12 cellular contexts compared by ENCODE assay signal in genomic region chr9:87193925-87194380, GRCh38.
A peak's percentile ranks its signal among the peaks of the same experiment; 100 is the strongest.
DNase-seq lines count a peak whose midpoint lies in the region; ATAC-seq and TF ChIP-seq lines count a peak whose summit lies in the region.
"Had no signal": no experiment of that assay in that cellular context is flagged by ENCODE, and none has a peak within 500 bp of the region (broad histone marks: within the 10 kb centered on the region; RNA-seq: fewer than 3 reads in every experiment).

No MANE protein-coding gene starts in this region.

- H3K79me2 ChIP-seq in fibroblast of lung (ENCODE audit: control insufficient read depth, insufficient read depth, low read length) (no peaks in the 10 kb centered on the region), osteoblast (ENCODE audit: insufficient read depth, low read length) (no peaks in the 10 kb centered on the region)

- peaks cover 26% of the 10 kb centered on the region for H3K4me1 ChIP-seq in RWPE2 (ENCODE audit: insufficient read depth, poor library complexity, severe bottlenecking)
- H3K4me1 ChIP-seq in fibroblast of lung (ENCODE audit: control insufficient read depth, extremely low read depth, insufficient read depth, low read length): peaks cover 8% of the 10 kb centered on the region
- H3K4me1 ChIP-seq in osteoblast (ENCODE audit: insufficient read depth, low read length): peaks cover 28% of the 10 kb centered on the region

- DNase-seq in AG08396 (ENCODE audit: low spot score): peak; percentile 64
- DNase-seq in RWPE2 (ENCODE audit: low spot score): no peak
- peak; percentile 91 to 93 for DNase-seq in fibroblast of lung (ENCODE audit: low read depth in 2 of 2)
- no peak for DNase-seq in osteoblast (ENCODE audit: insufficient read length, low spot score, missing footprints)
- no peak for DNase-seq in NCI-H2171 treated with DMSO at 0.1 percent for 48 hours (lab: John Stamatoyannopoulos, UW)
- DNase-seq in stimulated activated CD4-positive, alpha-beta T cell treated with anti-CD3 and anti-CD28 coated beads, Interleukin-4, amount 100 ng/mL, for 4 hours: no peak
- DNase-seq: activated naive CD8-positive, alpha-beta T cell treated with anti-CD3 and anti-CD28 coated beads, Interleukin-2, amount 10 ng/mL, durations not matched to agents 7 days and 5 days; NCI-H1930; stimulated activated CD4-positive, alpha-beta T cell treated with anti-CD3 and anti-CD28 coated beads, Interleukin-4, amount 100 ng/mL, for 1 hour; stomach had no signal

- H3K9ac ChIP-seq in fibroblast of lung (ENCODE audit: insufficient read depth, low read length): no peak overlapping the region

- H3K9me3 ChIP-seq in RWPE2 (ENCODE audit: severe bottlenecking) (no peaks in the 10 kb centered on the region), fibroblast of lung (ENCODE audit: control insufficient read depth, insufficient read depth, low read depth, low read length) (no peaks in the 10 kb centered on the region), osteoblast (ENCODE audit: low read depth, low read length) (no peaks in the 10 kb centered on the region)
- H3K9me3 ChIP-seq: stomach had no signal

- H3K4me2 ChIP-seq in fibroblast of lung (ENCODE audit: extremely low read depth, insufficient read depth, low read length) (peak overlapping the region; percentile 72), osteoblast (ENCODE audit: insufficient read depth, low read length) (peak overlapping the region; percentile 63)

- H3K27me3 ChIP-seq in RWPE2 (ENCODE audit: insufficient read depth, poor library complexity, severe bottlenecking) (no peaks in the 10 kb centered on the region), fibroblast of lung (ENCODE audit: control insufficient read depth, insufficient read depth, low read length) (no peaks in the 10 kb centered on the region), osteoblast (ENCODE audit: insufficient read depth, low read length) (no peaks in the 10 kb centered on the region)

- ATAC-seq in RWPE2 (ENCODE audit: low read depth): peak; percentile 40
- ATAC-seq in HG02798 (IDR thresholded peaks at IDR 0.05; ENCODE audit: poor library complexity, unreplicated experiment): no peak
- no peak for ATAC-seq in HG03159 (IDR thresholded peaks at IDR 0.05; ENCODE audit: unreplicated experiment)

- H4K20me1 ChIP-seq in fibroblast of lung (ENCODE audit: control insufficient read depth, extremely low read depth, insufficient read depth, low read length) (no peaks in the 10 kb centered on the region), osteoblast (ENCODE audit: insufficient read depth, low read length) (no peaks in the 10 kb centered on the region)

- no peak for TF ChIP-seq CTCF in RWPE2 (IDR thresholded peaks at IDR 0.05; ENCODE audit: poor library complexity, severe bottlenecking)
- TF ChIP-seq CTCF in fibroblast of lung (conservative IDR thresholded peaks at IDR 0.05 in 1 of 2, IDR thresholded peaks at IDR 0.05 in 1 of 2; ENCODE audit: low read depth in 1 of 2, low read length in 2 of 2): no peak
- TF ChIP-seq CTCF in osteoblast (IDR thresholded peaks at IDR 0.05; ENCODE audit: extremely low read depth, low read depth, low read length): no peak

- no peak overlapping the region for H2AFZ ChIP-seq in fibroblast of lung (ENCODE audit: low read length)
- peak overlapping the region; percentile 16 for H2AFZ ChIP-seq in osteoblast (ENCODE audit: low read length)

- H3K4me3 ChIP-seq in RWPE2 (ENCODE audit: severe bottlenecking) (no peak overlapping the region), fibroblast of lung (replicated peaks in 1 of 4; ENCODE audit: control extremely low read depth in 1 of 4, insufficient read depth in 1 of 4, low read depth in 3 of 4, low read length in 4 of 4) (no peak overlapping the region), osteoblast (ENCODE audit: insufficient read depth, low read length) (peak overlapping the region; percentile 2)
- H3K4me3 ChIP-seq: stomach had no signal

- peak overlapping the region; percentile 50 for H3K27ac ChIP-seq in RWPE2 (ENCODE audit: poor library complexity, severe bottlenecking)
- H3K27ac ChIP-seq in fibroblast of lung (ENCODE audit: insufficient read depth, low read length): peak overlapping the region; percentile 71
- peak overlapping the region; percentile 83 for H3K27ac ChIP-seq in osteoblast (ENCODE audit: low read depth, low read length)

- H3K36me3 ChIP-seq in RWPE2 (ENCODE audit: low read depth) (no peaks in the 10 kb centered on the region), fibroblast of lung (ENCODE audit: control insufficient read depth, insufficient read depth, low read length) (no peaks in the 10 kb centered on the region), osteoblast (ENCODE audit: insufficient read depth, low read length) (no peaks in the 10 kb centered on the region)
- H3K36me3 ChIP-seq: stomach had no signal

Comparison
In these comparisons a context has a peak if more than half of its experiments do, and no peak if none do; other contexts are left out.
1. DNase-seq: peak in AG08396 (single experiment) and fibroblast of lung (2 of 2); none in RWPE2 (single experiment), osteoblast (single experiment), NCI-H2171 treated with DMSO at 0.1 percent for 48 hours (single experiment) and stimulated activated CD4-positive, alpha-beta T cell treated with anti-CD3 and anti-CD28 coated beads, Interleukin-4, amount 100 ng/mL, for 4 hours (0 of 2).
2. Peak in every context shown above with its lines, with median percentiles within 50 percentile points of each other: H3K27ac ChIP-seq.